In the genomic region with DNA sequence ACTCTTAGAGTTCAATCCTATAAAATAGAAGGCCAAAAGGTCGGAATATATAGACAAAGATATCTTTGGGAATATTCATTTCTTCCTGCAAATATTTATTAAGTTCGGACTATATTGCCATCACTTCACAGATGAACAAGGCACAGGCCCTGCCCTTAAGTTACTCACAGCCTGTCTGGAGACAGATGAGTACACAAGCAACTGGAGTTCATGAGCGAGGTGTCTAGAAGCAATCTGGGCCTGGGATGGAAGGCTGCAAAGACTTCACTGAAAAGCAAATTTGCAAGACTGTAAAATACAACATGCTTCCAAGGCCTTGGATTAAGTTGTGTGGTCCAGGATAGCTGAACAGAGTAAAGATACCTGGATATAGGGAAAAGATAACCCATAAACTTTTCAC, we compare ENCODE assay signal across 11 cellular contexts. TPM values are rescaled to one million over a fixed set of nuclear protein-coding genes. Genes with fewer than 3 reads are reported as not detected.
DNase-seq lines count a peak whose midpoint lies in the region; ATAC-seq and TF ChIP-seq lines count a peak whose summit lies in the region.
"Had no signal": no experiment of that assay in that cellular context is flagged by ENCODE, and none has a peak within 500 bp of the region (broad histone marks: within the 10 kb centered on the region; RNA-seq: fewer than 3 reads in every experiment).

No MANE protein-coding gene starts in this region.

- TF ChIP-seq CTCF in left ventricle myocardium inferior (IDR thresholded peaks at IDR 0.05; ENCODE audit: borderline replicate concordance) (no peak), upper lobe of right lung (IDR thresholded peaks at IDR 0.05) (no peak), heart left ventricle (IDR thresholded peaks at IDR 0.05) (no peak)

- H3K9me3 Mint-ChIP-seq in activated T-helper 17 cell treated with anti-CD3 and anti-CD28 coated beads, Interleukin-2, amount 50 U/mL, for 72 hours, result peaks cover 4% of the 10 kb centered on the region

- H3K4me1 Mint-ChIP-seq in activated T-helper 17 cell treated with anti-CD3 and anti-CD28 coated beads, Interleukin-2, amount 50 U/mL, for 72 hours, result peaks cover 51% of the 10 kb centered on the region

- H3K4me1 ChIP-seq in left ventricle myocardium inferior, result peaks cover 32% of the 10 kb centered on the region
- peaks cover 17% of the 10 kb centered on the region for H3K4me1 ChIP-seq in upper lobe of right lung
- H3K4me1 ChIP-seq in heart left ventricle, result peaks cover 0 to 51% (median 23%) of the 10 kb centered on the region in 12 donors

- H3K4me3 ChIP-seq in left ventricle myocardium inferior (no peak overlapping the region), upper lobe of right lung (peak overlapping the region; percentile 53), heart left ventricle (peak overlapping the region in 1 of 12 donors; percentile 58)

- no peak for ATAC-seq in Right ventricle myocardium superior (ENCODE audit: poor library complexity)
- ATAC-seq in activated T-helper 17 cell treated with anti-CD3 and anti-CD28 coated beads, Interleukin-2, amount 50 U/mL, for 72 hours (replicated peaks), result no peak
- no peak for ATAC-seq in upper lobe of right lung
- no peak for ATAC-seq in GM18873 (IDR thresholded peaks at IDR 0.05; ENCODE audit: low FRiP score, unreplicated experiment)
- no peak for ATAC-seq in heart left ventricle

- H3K9me3 ChIP-seq in left ventricle myocardium inferior (replicated peaks), result no peaks in the 10 kb centered on the region
- H3K9me3 ChIP-seq in upper lobe of right lung, result no peaks in the 10 kb centered on the region
- no peaks in the 10 kb centered on the region for H3K9me3 ChIP-seq in heart left ventricle
- H3K9me3 ChIP-seq: left lung had no signal

- H3K36me3 ChIP-seq in left ventricle myocardium inferior, result no peaks in the 10 kb centered on the region
- no peaks in the 10 kb centered on the region for H3K36me3 ChIP-seq in upper lobe of right lung
- no peaks in the 10 kb centered on the region for H3K36me3 ChIP-seq in heart left ventricle
- H3K36me3 ChIP-seq: left lung had no signal

- peak overlapping the region; percentile 77 for H3K27ac ChIP-seq in left ventricle myocardium inferior (replicated peaks)
- H3K27ac ChIP-seq in upper lobe of right lung, result peak overlapping the region; percentile 81
- peak overlapping the region in 3 of 12 donors; percentile 68 to 86 (median 75) for H3K27ac ChIP-seq in heart left ventricle

- 91 to 99% (median 98%) methylated on average over 3 of the region's 3 CpGs for WGBS in heart left ventricle, 4 donors

- no peaks in the 10 kb centered on the region for H3K27me3 Mint-ChIP-seq in activated T-helper 17 cell treated with anti-CD3 and anti-CD28 coated beads, Interleukin-2, amount 50 U/mL, for 72 hours

- TF ChIP-seq POLR2A in heart left ventricle (IDR thresholded peaks at IDR 0.05), result no peak

- peak overlapping the region; percentile 88 for H3K27ac Mint-ChIP-seq in activated T-helper 17 cell treated with anti-CD3 and anti-CD28 coated beads, Interleukin-2, amount 50 U/mL, for 72 hours

- H3K27me3 ChIP-seq in left ventricle myocardium inferior (ENCODE audit: low read depth) (no peaks in the 10 kb centered on the region), upper lobe of right lung (no peaks in the 10 kb centered on the region), heart left ventricle (no peaks in the 10 kb centered on the region)
- H3K27me3 ChIP-seq: left lung had no signal

- intact Hi-C loops in left ventricle myocardium inferior (cut with micrococcal nuclease), result no loop called here
- intact Hi-C loops in Right ventricle myocardium superior (cut with DNase I), result no loop called here
- intact Hi-C loops in upper lobe of right lung (cut with DNase I), result no loop called here
- intact Hi-C loops in heart left ventricle (cut with DNase I), result loop anchor here in 6 of 10 donors (2.0 to 10.0 kb wide), 6 partner anchors 34 to 69 kb away; a partner anchor contains a TSS

- DNase-seq in left ventricle myocardium inferior (no peak), Right ventricle myocardium superior (no peak), iris pigment epithelial cell (ENCODE audit: low read depth) (peak; percentile 90), upper lobe of right lung (no peak), midbrain (lab: John Stamatoyannopoulos, UW) (no peak), heart left ventricle (no peak)
- DNase-seq: activated CD4-positive, CD25-positive, alpha-beta regulatory T cell treated with anti-CD3 and anti-CD28 coated beads, Interleukin-2, amount 50 U/mL, for 72 hours; left lung; stimulated activated CD4-positive, alpha-beta T cell treated with anti-CD3 and anti-CD28 coated beads, Interleukin-2, amount 100 ng/mL, for 48 hours had no signal

- peak overlapping the region; percentile 90 for H3K4me3 Mint-ChIP-seq in activated T-helper 17 cell treated with anti-CD3 and anti-CD28 coated beads, Interleukin-2, amount 50 U/mL, for 72 hours

- peaks cover 34% of the 10 kb centered on the region for H3K36me3 Mint-ChIP-seq in activated T-helper 17 cell treated with anti-CD3 and anti-CD28 coated beads, Interleukin-2, amount 50 U/mL, for 72 hours (ENCODE audit: low read depth)

RNA-seq across cellular contexts. Expression of a gene that starts 56.7 kb away (rescaled TPM):
- total RNA-seq in left ventricle myocardium inferior (11.5 TPM), Right ventricle myocardium superior (17.6 TPM), upper lobe of right lung (10.5 TPM), heart left ventricle (10 to 100 TPM in 1 of 9 donors, 1 to 10 TPM in 8; 5.1 to 14.4 (median 7.6) TPM)
- total RNA-seq in activated T-helper 17 cell treated with anti-CD3 and anti-CD28 coated beads, Interleukin-2, amount 50 U/mL, for 72 hours, result 10 to 100 TPM; 32.3 to 46.2 TPM
- 1 to 10 TPM; 1.9 to 7.7 TPM for polyA plus RNA-seq in heart left ventricle

Comparison
In these comparisons a context has a peak if more than half of its experiments do, and no peak if none do; other contexts are left out.
1. intact Hi-C loops: an anchor here in heart left ventricle (2.0 to 10.0 kb wide); none called in left ventricle myocardium inferior, Right ventricle myocardium superior and upper lobe of right lung.